In the genomic region with DNA sequence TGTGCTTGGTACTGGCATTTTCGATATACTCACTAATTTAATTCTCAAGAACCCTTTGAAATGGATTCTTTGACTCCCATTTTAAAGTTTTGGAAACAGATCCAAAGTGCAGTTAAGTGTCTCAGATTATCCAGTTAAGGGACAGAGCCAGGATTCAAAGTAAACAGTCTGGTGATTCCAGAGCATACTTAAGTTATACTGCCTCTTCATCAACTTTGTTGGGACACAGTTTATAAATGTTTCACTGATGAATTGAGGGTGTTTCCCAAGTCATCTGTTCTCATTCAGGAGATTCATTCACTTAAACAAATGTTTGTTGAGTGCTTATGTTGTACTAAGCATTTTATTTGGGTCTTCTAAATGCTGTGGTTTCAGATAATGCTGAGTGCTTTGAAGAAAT, we compare ENCODE assay signal across 35 cellular contexts.
"Had no signal": no experiment of that assay in that cellular context is flagged by ENCODE, and none has a peak within 500 bp of the region (broad histone marks: within the 10 kb centered on the region; RNA-seq: fewer than 3 reads in every experiment).

No MANE protein-coding gene starts in this region.

- H3K4me3 ChIP-seq: adrenal gland, body of pancreas, breast epithelium, PC-9 had no signal

- H3K27ac ChIP-seq: adrenal gland, body of pancreas, breast epithelium, PC-9, RWPE1, VCaP had no signal

- ATAC-seq: activated T-helper 17 cell treated with anti-CD3 and anti-CD28 coated beads, Interleukin-2, amount 50 U/mL, for 72 hours; body of pancreas; Right ventricle myocardium inferior had no signal

- H3K27ac Mint-ChIP-seq: activated B cell treated with CpG ODN at 0.5 μM for 24 hours; activated CD4-positive, alpha-beta memory T cell treated with anti-CD3 and anti-CD28 coated beads for 36 hours; activated T-helper 17 cell treated with anti-CD3 and anti-CD28 coated beads, Interleukin-2, amount 50 U/mL, for 72 hours had no signal

- H3K9me3 ChIP-seq: adrenal gland, body of pancreas, breast epithelium had no signal

- DNase-seq: activated B cell treated with CpG ODN at 0.5 μM for 24 hours; activated CD4-positive, alpha-beta memory T cell treated with anti-CD3 and anti-CD28 coated beads for 36 hours; activated CD4-positive, alpha-beta T cell treated with anti-CD3 and anti-CD28 coated beads for 4 hours; activated CD4-positive, alpha-beta T cell treated with anti-CD3 and anti-CD28 coated beads, Interleukin-2, amount 50 U/mL, for 1 hour; activated CD4-positive, CD25-positive, alpha-beta regulatory T cell treated with anti-CD3 and anti-CD28 coated beads, Interleukin-2, amount 50 U/mL, for 72 hours; activated CD8-positive, alpha-beta memory T cell treated with anti-CD3 and anti-CD28 coated beads, Interleukin-2, amount 50 U/mL, for 4 hours; activated effector memory CD4-positive, alpha-beta T cell treated with anti-CD3 and anti-CD28 coated beads, Interleukin-2, amount 50 U/mL, for 16 hours; activated naive CD4-positive, alpha-beta T cell; activated naive CD4-positive, alpha-beta T cell treated with anti-CD3 and anti-CD28 coated beads, Interleukin-2, amount 50 U/mL, for 16 hours; activated T-cell treated with anti-CD3 and anti-CD28 coated beads, Interleukin-2, amount 50 U/mL, for 48 hours; adrenal gland; body of pancreas; cerebellar nuclear complex; MM.1S; NCI-H1092 treated with DMSO at 0.1 percent for 48 hours; NCI-H146; NCI-H187; NCI-H2029 treated with DMSO at 0.1 percent for 48 hours; NCI-H2107; NCI-H2171; NCI-H510A; NCI-H526; NCI-H748 treated with DMSO at 0.1 percent for 48 hours; NK-92 treated with Interleukin-12 subunit alpha and Interleukin-12 subunit beta, amount 100 ng/mL, for 24 hours; PC-9; SIG-M5; SW 1271; T-helper 1 cell; T-helper 2 cell; T-helper 9 cell had no signal

- H3K4me3 Mint-ChIP-seq: activated B cell treated with CpG ODN at 0.5 μM for 24 hours; activated CD4-positive, alpha-beta memory T cell treated with anti-CD3 and anti-CD28 coated beads for 36 hours; activated T-helper 17 cell treated with anti-CD3 and anti-CD28 coated beads, Interleukin-2, amount 50 U/mL, for 72 hours had no signal

- H3K27me3 ChIP-seq: adrenal gland, body of pancreas, breast epithelium had no signal

- H3K4me1 ChIP-seq: adrenal gland, breast epithelium had no signal

- H3K36me3 ChIP-seq: breast epithelium had no signal

- H3K4me2 ChIP-seq: PC-9 had no signal

- H3K9me3 Mint-ChIP-seq: activated B cell treated with CpG ODN at 0.5 μM for 24 hours; activated CD4-positive, alpha-beta memory T cell treated with anti-CD3 and anti-CD28 coated beads for 36 hours; activated T-helper 17 cell treated with anti-CD3 and anti-CD28 coated beads, Interleukin-2, amount 50 U/mL, for 72 hours had no signal

- H2AFZ ChIP-seq: PC-9 had no signal

- H3K27me3 Mint-ChIP-seq: activated B cell treated with CpG ODN at 0.5 μM for 24 hours; activated CD4-positive, alpha-beta memory T cell treated with anti-CD3 and anti-CD28 coated beads for 36 hours; activated T-helper 17 cell treated with anti-CD3 and anti-CD28 coated beads, Interleukin-2, amount 50 U/mL, for 72 hours had no signal
